1 cellular context compared by ENCODE assay signal in the genomic region with DNA sequence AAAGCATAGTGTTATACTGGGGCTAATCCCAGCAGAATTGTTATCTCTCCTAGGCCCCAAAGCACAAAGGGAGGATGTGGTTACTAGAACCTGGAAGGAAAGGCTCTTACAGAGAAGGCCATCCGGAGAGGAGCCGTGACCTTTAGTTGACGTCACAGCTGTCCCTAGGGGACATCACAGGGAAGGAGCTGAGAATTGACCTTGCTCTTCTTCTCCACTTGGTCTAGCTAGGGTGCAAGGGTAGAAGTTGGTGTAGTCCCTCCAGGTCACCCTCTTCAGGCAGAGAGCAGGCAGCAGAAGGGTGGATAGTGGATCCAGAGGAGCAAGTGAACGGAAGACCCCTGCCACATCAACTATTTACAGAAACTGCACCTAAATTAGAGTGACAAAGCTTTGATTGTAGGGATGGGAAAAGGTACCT.
TF ChIP-seq lines count a peak whose summit lies in the region.

No MANE protein-coding gene starts in this region.

TF ChIP-seq in K562, 482 proteins besides CTCF, POLR2A, EP300 and RAD21 (continued from another document):
- TF ChIP-seq, protein P1, sequence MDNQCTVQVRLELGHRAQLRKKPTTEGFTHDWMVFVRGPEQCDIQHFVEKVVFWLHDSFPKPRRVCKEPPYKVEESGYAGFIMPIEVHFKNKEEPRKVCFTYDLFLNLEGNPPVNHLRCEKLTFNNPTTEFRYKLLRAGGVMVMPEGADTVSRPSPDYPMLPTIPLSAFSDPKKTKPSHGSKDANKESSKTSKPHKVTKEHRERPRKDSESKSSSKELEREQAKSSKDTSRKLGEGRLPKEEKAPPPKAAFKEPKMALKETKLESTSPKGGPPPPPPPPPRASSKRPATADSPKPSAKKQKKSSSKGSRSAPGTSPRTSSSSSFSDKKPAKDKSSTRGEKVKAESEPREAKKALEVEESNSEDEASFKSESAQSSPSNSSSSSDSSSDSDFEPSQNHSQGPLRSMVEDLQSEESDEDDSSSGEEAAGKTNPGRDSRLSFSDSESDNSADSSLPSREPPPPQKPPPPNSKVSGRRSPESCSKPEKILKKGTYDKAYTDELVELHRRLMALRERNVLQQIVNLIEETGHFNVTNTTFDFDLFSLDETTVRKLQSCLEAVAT (IDR thresholded peaks at IDR 0.05), result peak in 1 of 2 experiments; percentile 65; a peak in 1 of 4 replicates
- TF ChIP-seq ZNF583 (CRISPR knock-in tag; IDR thresholded peaks at IDR 0.05) (no peak), RUNX1 (IDR thresholded peaks at IDR 0.05; ENCODE audit: low read depth) (no peak), CBFB (CRISPR knock-in tag; IDR thresholded peaks at IDR 0.05) (0 out of 2 replicates have a peak, but pooled peaks have one; percentile 51), KDM1A (IDR thresholded peaks at IDR 0.05) (peak in 1 of 2 experiments; percentile 65; a peak in 1 of 4 replicates), NFATC3 (IDR thresholded peaks at IDR 0.05) (0 out of 2 replicates have a peak, but pooled peaks have one; percentile 34), RBM22 (IDR thresholded peaks at IDR 0.05; ENCODE audit: low read depth, low read length, poor library complexity, severe bottlenecking) (no peak), CCAR2 (IDR thresholded peaks at IDR 0.05; ENCODE audit: low read depth, low read length) (no peak), HMG20A (CRISPR knock-in tag; conservative IDR thresholded peaks at IDR 0.05) (no peak), ZNF57 (CRISPR knock-in tag; IDR thresholded peaks at IDR 0.05) (no peak), MCM7 (IDR thresholded peaks at IDR 0.05) (no peak), TCF7 (IDR thresholded peaks at IDR 0.05; ENCODE audit: borderline replicate concordance) (no peak), DMBX1 (CRISPR knock-in tag; IDR thresholded peaks at IDR 0.05; ENCODE audit: borderline replicate concordance) (peak; percentile 73; the same call in 1 of the 2 replicates), SETDB1 (IDR thresholded peaks at IDR 0.05; ENCODE audit: low read length) (no peak), MECOM (CRISPR knock-in tag; IDR thresholded peaks at IDR 0.05) (peak; percentile 41; the same call in 1 of the 2 replicates), PHB2 (IDR thresholded peaks at IDR 0.05; ENCODE audit: low read depth) (no peak), CXXC5 (CRISPR knock-in tag; IDR thresholded peaks at IDR 0.05) (peak; percentile 23; the same call in 1 of the 2 replicates), TAF9B (IDR thresholded peaks at IDR 0.05; ENCODE audit: partially characterized antibody) (no peak)
- TF ChIP-seq, protein P2, sequence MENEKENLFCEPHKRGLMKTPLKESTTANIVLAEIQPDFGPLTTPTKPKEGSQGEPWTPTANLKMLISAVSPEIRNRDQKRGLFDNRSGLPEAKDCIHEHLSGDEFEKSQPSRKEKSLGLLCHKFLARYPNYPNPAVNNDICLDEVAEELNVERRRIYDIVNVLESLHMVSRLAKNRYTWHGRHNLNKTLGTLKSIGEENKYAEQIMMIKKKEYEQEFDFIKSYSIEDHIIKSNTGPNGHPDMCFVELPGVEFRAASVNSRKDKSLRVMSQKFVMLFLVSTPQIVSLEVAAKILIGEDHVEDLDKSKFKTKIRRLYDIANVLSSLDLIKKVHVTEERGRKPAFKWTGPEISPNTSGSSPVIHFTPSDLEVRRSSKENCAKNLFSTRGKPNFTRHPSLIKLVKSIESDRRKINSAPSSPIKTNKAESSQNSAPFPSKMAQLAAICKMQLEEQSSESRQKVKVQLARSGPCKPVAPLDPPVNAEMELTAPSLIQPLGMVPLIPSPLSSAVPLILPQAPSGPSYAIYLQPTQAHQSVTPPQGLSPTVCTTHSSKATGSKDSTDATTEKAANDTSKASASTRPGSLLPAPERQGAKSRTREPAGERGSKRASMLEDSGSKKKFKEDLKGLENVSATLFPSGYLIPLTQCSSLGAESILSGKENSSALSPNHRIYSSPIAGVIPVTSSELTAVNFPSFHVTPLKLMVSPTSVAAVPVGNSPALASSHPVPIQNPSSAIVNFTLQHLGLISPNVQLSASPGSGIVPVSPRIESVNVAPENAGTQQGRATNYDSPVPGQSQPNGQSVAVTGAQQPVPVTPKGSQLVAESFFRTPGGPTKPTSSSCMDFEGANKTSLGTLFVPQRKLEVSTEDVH (IDR thresholded peaks at IDR 0.05; ENCODE audit: low read depth, partially characterized antibody), result no peak
- TF ChIP-seq, protein P3, sequence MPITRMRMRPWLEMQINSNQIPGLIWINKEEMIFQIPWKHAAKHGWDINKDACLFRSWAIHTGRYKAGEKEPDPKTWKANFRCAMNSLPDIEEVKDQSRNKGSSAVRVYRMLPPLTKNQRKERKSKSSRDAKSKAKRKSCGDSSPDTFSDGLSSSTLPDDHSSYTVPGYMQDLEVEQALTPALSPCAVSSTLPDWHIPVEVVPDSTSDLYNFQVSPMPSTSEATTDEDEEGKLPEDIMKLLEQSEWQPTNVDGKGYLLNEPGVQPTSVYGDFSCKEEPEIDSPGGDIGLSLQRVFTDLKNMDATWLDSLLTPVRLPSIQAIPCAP (CRISPR knock-in tag; IDR thresholded peaks at IDR 0.05; ENCODE audit: borderline replicate concordance), result no peak
- TF ChIP-seq, protein P4, sequence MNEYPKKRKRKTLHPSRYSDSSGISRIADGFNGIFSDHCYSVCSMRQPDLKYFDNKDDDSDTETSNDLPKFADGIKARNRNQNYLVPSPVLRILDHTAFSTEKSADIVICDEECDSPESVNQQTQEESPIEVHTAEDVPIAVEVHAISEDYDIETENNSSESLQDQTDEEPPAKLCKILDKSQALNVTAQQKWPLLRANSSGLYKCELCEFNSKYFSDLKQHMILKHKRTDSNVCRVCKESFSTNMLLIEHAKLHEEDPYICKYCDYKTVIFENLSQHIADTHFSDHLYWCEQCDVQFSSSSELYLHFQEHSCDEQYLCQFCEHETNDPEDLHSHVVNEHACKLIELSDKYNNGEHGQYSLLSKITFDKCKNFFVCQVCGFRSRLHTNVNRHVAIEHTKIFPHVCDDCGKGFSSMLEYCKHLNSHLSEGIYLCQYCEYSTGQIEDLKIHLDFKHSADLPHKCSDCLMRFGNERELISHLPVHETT (CRISPR knock-in tag; conservative IDR thresholded peaks at IDR 0.05 in 1 of 2, IDR thresholded peaks at IDR 0.05 in 1 of 2), result no peak
- TF ChIP-seq, protein P5, sequence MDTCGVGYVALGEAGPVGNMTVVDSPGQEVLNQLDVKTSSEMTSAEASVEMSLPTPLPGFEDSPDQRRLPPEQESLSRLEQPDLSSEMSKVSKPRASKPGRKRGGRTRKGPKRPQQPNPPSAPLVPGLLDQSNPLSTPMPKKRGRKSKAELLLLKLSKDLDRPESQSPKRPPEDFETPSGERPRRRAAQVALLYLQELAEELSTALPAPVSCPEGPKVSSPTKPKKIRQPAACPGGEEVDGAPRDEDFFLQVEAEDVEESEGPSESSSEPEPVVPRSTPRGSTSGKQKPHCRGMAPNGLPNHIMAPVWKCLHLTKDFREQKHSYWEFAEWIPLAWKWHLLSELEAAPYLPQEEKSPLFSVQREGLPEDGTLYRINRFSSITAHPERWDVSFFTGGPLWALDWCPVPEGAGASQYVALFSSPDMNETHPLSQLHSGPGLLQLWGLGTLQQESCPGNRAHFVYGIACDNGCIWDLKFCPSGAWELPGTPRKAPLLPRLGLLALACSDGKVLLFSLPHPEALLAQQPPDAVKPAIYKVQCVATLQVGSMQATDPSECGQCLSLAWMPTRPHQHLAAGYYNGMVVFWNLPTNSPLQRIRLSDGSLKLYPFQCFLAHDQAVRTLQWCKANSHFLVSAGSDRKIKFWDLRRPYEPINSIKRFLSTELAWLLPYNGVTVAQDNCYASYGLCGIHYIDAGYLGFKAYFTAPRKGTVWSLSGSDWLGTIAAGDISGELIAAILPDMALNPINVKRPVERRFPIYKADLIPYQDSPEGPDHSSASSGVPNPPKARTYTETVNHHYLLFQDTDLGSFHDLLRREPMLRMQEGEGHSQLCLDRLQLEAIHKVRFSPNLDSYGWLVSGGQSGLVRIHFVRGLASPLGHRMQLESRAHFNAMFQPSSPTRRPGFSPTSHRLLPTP (IDR thresholded peaks at IDR 0.05; ENCODE audit: borderline replicate concordance, extremely low read depth, insufficient read length), result no peak
